ENCODE assay signal across 1 cellular context in genomic region chr7:129522088-129522970, GRCh38.
TF ChIP-seq lines count a peak whose summit lies in the region.

No MANE protein-coding gene starts in this region.

TF ChIP-seq in GM12878, 131 proteins besides CTCF, POLR2A, EP300 and RAD21:
- TF ChIP-seq MLLT1 (IDR thresholded peaks at IDR 0.05) (no peak), REST (IDR thresholded peaks at IDR 0.05; ENCODE audit: low read depth, low read length) (peak; percentile 61; the same call in 1 of the 2 replicates), ZNF384 (IDR thresholded peaks at IDR 0.05; ENCODE audit: borderline replicate concordance, low read depth, low read length) (no peak), BRCA1 (IDR thresholded peaks at IDR 0.05; ENCODE audit: low read depth, low read length) (no peak)
